ENCODE assay signal across 8 cellular contexts in the genomic region with DNA sequence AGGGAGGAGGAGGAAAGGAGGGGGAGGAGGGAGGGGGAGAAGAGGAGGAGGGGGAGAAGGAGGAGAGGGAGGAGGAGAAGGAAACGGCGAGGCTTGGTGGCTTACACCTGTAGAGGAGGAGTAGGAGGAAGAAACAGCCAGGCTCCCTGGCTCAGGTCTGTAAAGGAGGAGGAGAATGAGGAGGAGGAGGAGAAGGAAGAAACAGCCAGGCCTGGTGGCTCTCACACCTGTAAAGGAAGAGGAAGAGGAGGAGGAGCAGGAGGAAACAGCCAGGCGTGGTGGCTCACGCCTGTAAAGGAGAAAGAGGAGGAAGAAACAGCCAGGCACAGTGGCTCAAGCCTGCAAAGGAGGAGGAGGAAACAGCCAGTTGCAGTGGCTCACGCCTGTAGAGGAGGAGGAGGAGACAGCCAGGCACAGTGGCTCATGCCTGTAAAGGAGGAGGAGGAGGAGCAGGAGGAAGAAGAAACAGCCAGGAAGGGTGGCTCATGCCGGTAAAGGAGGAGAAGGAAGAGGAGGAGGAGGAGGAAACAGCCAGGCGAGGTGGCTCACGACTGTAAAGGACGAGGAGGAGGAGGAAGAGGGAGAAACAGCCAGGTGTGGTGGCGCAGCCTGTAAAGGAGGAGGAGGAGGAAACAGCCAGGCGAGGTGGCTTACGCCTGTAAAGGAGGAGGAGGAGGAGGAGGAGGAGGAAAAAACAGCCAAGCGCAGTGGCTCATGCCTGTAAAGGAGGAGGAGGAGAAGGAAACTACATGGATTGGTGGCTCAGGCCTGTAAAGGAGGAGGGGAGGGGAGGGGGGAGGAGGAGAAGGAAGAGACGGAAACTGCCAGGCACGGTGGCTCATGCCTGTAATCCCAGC. TPM values are rescaled to one million over a fixed set of nuclear protein-coding genes. Genes with fewer than 3 reads are reported as not detected.
DNase-seq lines count a peak whose midpoint lies in the region; ATAC-seq and TF ChIP-seq lines count a peak whose summit lies in the region.

No MANE protein-coding gene starts in this region.

- no peaks in the 10 kb centered on the region for H3K9me2 ChIP-seq in Karpas-422 (replicated peaks; ENCODE audit: insufficient read depth, low read length)

- no peaks in the 10 kb centered on the region for H4K20me1 ChIP-seq in Karpas-422 (ENCODE audit: insufficient read depth, low read depth, low read length)

- peak overlapping the region; percentile 58; the same call in 1 of the 2 replicates for H3K4me3 ChIP-seq in Karpas-422 (ENCODE audit: low read length)
- H3K4me3 ChIP-seq in SJSA1: peak overlapping the region; percentile 24
- H3K4me3 ChIP-seq in left ventricle myocardium inferior: peak overlapping the region; percentile 60
- H3K4me3 ChIP-seq in psoas muscle: peak overlapping the region; percentile 46

- H3K27me3 ChIP-seq in Karpas-422 (ENCODE audit: low read length): no peaks in the 10 kb centered on the region
- no peaks in the 10 kb centered on the region for H3K27me3 ChIP-seq in SJSA1 (replicated peaks)
- no peaks in the 10 kb centered on the region for H3K27me3 ChIP-seq in left ventricle myocardium inferior (ENCODE audit: low read depth)
- H3K27me3 ChIP-seq in psoas muscle (ENCODE audit: insufficient read depth in 3 of 3, low read length in 2 of 3): peaks cover 0 to 5% (median 4%) of the 10 kb centered on the region in 3 donors

- no peaks in the 10 kb centered on the region for H3K36me3 ChIP-seq in Karpas-422 (ENCODE audit: insufficient read depth, low read length)
- H3K36me3 ChIP-seq in SJSA1: no peaks in the 10 kb centered on the region
- H3K36me3 ChIP-seq in left ventricle myocardium inferior: no peaks in the 10 kb centered on the region
- no peaks in the 10 kb centered on the region for H3K36me3 ChIP-seq in psoas muscle (ENCODE audit: insufficient read depth in 1 of 2, low read depth in 1 of 2)

- TF ChIP-seq CTCF in left ventricle myocardium inferior (IDR thresholded peaks at IDR 0.05; ENCODE audit: borderline replicate concordance): no peak
- no peak for TF ChIP-seq CTCF in psoas muscle (IDR thresholded peaks at IDR 0.05)

- H3K9me3 ChIP-seq in Karpas-422 (ENCODE audit: low read length) (no peaks in the 10 kb centered on the region), SJSA1 (replicated peaks) (no peaks in the 10 kb centered on the region), left ventricle myocardium inferior (replicated peaks) (no peaks in the 10 kb centered on the region), psoas muscle (no peaks in the 10 kb centered on the region)

- peak overlapping the region; percentile 65 for H3K9ac ChIP-seq in Karpas-422 (ENCODE audit: low read length)

- peak overlapping the region; percentile 64 for H3K27ac ChIP-seq in Karpas-422 (ENCODE audit: low read length)
- H3K27ac ChIP-seq in SJSA1: no peak overlapping the region
- H3K27ac ChIP-seq in left ventricle myocardium inferior (replicated peaks): peak overlapping the region; percentile 79
- H3K27ac ChIP-seq in psoas muscle: peak overlapping the region; percentile 23

- intact Hi-C loops in left ventricle myocardium inferior (cut with micrococcal nuclease): no loop called here
- intact Hi-C loops in psoas muscle (cut with DNase I): no loop called here

- H2AFZ ChIP-seq in Karpas-422 (ENCODE audit: low read length): peak overlapping the region; percentile 77

- peaks cover 11% of the 10 kb centered on the region for H3K4me1 ChIP-seq in Karpas-422 (ENCODE audit: low read length)
- peaks cover 8% of the 10 kb centered on the region for H3K4me1 ChIP-seq in SJSA1 (replicated peaks)
- peaks cover 10% of the 10 kb centered on the region for H3K4me1 ChIP-seq in left ventricle myocardium inferior
- H3K4me1 ChIP-seq in psoas muscle: no peaks in the 10 kb centered on the region

- ATAC-seq in GM21723 (IDR thresholded peaks at IDR 0.05; ENCODE audit: unreplicated experiment): peak; percentile 87
- ATAC-seq in psoas muscle: peak in 3 of 4 donors; percentile 70 to 80 (median 71)

- 3 to 5% (median 4%) methylated on average over 15 of the region's 15 CpGs for WGBS in psoas muscle, 3 donors

- DNase-seq in DMS79 (lab: John Stamatoyannopoulos, UW) (peak; percentile 70), Karpas-422 (peak; percentile 68), SJSA1 (ENCODE audit: low read depth in 1 of 2, low spot score in 2 of 2) (peak; percentile 72 to 76), amniotic stem cell (lab: John Stamatoyannopoulos, UW) (peak; percentile 65), left ventricle myocardium inferior (peak; percentile 41), psoas muscle (peak; percentile 55 to 64), NCI-H187 treated with DMSO at 0.1 percent for 48 hours (lab: John Stamatoyannopoulos, UW) (no peak)

- peak overlapping the region; percentile 66 for H3K4me2 ChIP-seq in Karpas-422 (ENCODE audit: low read depth, low read length, poor library complexity, severe bottlenecking)

- H3K79me2 ChIP-seq in Karpas-422 (ENCODE audit: low read length): no peaks in the 10 kb centered on the region

RNA-seq across cellular contexts. Expression of a gene that starts 14.9 kb away (rescaled TPM):
- 22.6 and 38.8 TPM in 2 replicates for total RNA-seq in Karpas-422 (2014; rRNA removed; shearing (Covaris generic); ENCODE audit: low replicate concordance)
- total RNA-seq in SJSA1 (2014; rRNA removed; shearing (Covaris generic)): 37.8 and 47.8 TPM in 2 replicates
- total RNA-seq in left ventricle myocardium inferior (23.2 TPM), psoas muscle (10 to 100 TPM; 11.3 to 18.8 (median 13.0) TPM)
- 10 to 100 TPM; 11.9 to 23.8 (median 17.7) TPM for polyA plus RNA-seq in psoas muscle

RNA-seq across cellular contexts. Expression of a gene that starts 24.2 kb away (rescaled TPM):
- 19.4 and 51.3 TPM in 2 replicates for total RNA-seq in Karpas-422 (2014; rRNA removed; shearing (Covaris generic); ENCODE audit: low replicate concordance)
- 37.4 and 57.3 TPM in 2 replicates for total RNA-seq in SJSA1 (2014; rRNA removed; shearing (Covaris generic))
- 8.5 TPM for total RNA-seq in left ventricle myocardium inferior
- total RNA-seq in psoas muscle: 1 to 10 TPM; 4.3 to 8.6 (median 6.6) TPM
- 10 to 100 TPM in 1 of 3 donors, 1 to 10 TPM in 2; 3.3 to 32.9 (median 6.5) TPM for polyA plus RNA-seq in psoas muscle
